In genomic region chr6:2110504-2110903, GRCh38 we compare ENCODE assay signal across 1 cellular context.
TF ChIP-seq lines count a peak whose summit lies in the region.

No MANE protein-coding gene starts in this region.

TF ChIP-seq in GM23338, 12 proteins besides CTCF, POLR2A, EP300 and RAD21 (continued from another document):
- TF ChIP-seq ZNF462 (CRISPR knock-in tag; IDR thresholded peaks at IDR 0.05): no peak
- TF ChIP-seq EZH2phosphoT487 (IDR thresholded peaks at IDR 0.05; ENCODE audit: unreplicated experiment): no peak
- TF ChIP-seq ZNF331 (CRISPR knock-in tag; IDR thresholded peaks at IDR 0.05; ENCODE audit: low read depth): no peak
- no peak for TF ChIP-seq NANOG (IDR thresholded peaks at IDR 0.05; ENCODE audit: borderline replicate concordance)
TF ChIP-seq in GM23338: peak in this region for 0.
